1 cellular context compared by ENCODE assay signal in the genomic region with DNA sequence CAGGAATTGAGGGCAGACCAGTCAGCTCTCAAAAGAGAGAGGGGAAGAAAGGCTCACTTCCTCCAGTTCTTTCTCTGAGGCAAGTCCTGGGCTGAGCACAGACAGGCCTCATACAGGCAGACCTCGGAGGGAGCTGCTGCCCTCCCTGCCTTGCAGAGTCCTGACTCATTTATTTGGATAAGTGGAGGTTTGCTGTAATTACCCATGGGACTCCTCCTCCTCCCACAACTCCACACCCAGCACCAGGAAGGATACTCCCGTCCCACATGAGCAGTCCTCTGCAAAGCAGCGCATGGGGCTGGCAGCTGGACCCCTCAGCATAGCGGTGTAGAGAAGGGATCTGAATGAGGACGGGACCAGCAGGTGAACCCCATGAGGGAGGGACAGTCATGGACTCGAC.
TF ChIP-seq lines count a peak whose summit lies in the region.

No MANE protein-coding gene starts in this region.

TF ChIP-seq in H1, 55 proteins besides CTCF, POLR2A, EP300 and RAD21:
- TF ChIP-seq BRCA1 (IDR thresholded peaks at IDR 0.05; ENCODE audit: low read depth, low read length) = no peak
